Comparison of ENCODE assay signal across 8 cellular contexts in the genomic region with DNA sequence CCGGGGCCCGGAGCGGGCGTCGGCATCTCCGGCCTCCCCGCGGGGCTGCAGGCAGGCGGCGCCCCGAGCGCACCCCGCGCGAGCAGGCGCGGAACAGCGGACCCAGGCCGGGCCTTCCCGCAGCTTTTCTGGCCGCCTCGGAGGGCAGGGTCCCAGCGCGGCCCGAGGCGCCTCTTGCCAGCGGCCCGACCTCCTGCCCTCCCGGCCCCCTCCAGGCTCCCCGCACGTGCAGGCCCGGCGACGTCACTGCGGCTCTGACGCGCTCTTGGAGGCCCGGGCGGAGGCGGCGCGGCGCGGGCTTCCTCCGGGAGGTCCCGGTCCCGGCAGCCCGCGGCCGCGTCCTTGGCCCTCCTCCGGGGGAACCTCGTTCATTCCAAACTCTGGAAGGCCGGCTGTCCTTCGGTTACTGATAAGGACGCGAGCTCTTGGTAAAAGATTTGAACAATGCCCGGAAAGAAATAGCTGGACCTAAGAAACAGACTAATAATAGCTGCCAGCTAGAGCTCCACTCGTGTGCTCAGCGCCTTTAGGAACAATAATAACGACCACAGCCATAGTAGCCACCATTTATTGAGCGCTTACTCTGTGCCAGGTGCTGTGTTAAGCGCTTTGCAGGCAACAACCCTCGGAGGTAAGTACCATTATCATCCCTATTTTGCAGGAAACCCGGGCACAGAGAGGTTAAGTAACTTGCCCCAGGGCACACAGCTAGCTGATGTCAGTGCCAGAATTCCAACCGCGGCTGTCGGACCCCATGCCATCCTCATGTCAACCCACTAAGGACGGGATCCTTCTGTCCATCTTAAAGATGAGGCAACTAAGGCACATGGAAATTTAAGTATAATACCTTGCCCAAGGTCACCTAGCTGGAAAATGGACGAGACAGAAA. TPM values are rescaled to one million over a fixed set of nuclear protein-coding genes. Genes with fewer than 3 reads are reported as not detected.
DNase-seq lines count a peak whose midpoint lies in the region; ATAC-seq, FAIRE-seq and TF ChIP-seq lines count a peak whose summit lies in the region.

No MANE protein-coding gene starts in this region.

- WGBS in iPS DF 6.9 (ENCODE audit: insufficient coverage, insufficient read length): no CpG with 5 or more reads among the region's 70 CpGs

- in situ Hi-C loops in gastrocnemius medialis (cut with MboI; ENCODE audit: low sequenced_read_pairs in 4 of 4): loop anchor here in 2 of 4 donors (25.0 kb wide), 1 partner anchor 299 kb away; no protein-coding TSS in a partner anchor

- DNase-seq in HL-60 (ENCODE audit: low read depth in 1 of 2, low spot score in 1 of 2) (peak; percentile 37 to 39), astrocyte (ENCODE audit: low read depth) (peak; percentile 34), iPS DF 6.9 (ENCODE audit: low read depth, low spot score) (no peak), gastrocnemius medialis (peak in 1 of 2 donors; percentile 16)
- peak; percentile 68 for DNase-seq in T-helper 2 cell treated with Interferon-gamma antibody and Interleukin-4, amounts not matched to agents 5 μg/mL and 100 μg/mL, for 36 hours (ENCODE audit: low spot score)

- H3K4me2 ChIP-seq in BLaER1 (peak overlapping the region; percentile 87), astrocyte (ENCODE audit: low read length) (peak overlapping the region; percentile 89)

- intact Hi-C loops in gastrocnemius medialis (cut with DNase I; ENCODE audit: low total_unique reads): loop anchor here (5.0 kb wide), 1 partner anchor 116 kb away; the partner anchor contains the start of gene PHF21A

- H3K4me3 ChIP-seq in BLaER1: peak overlapping the region; percentile 62
- H3K4me3 ChIP-seq in HL-60 (replicated peaks; ENCODE audit: insufficient read depth, low read length): peak overlapping the region; percentile 36
- peak overlapping the region; percentile 67 for H3K4me3 ChIP-seq in astrocyte (ENCODE audit: insufficient read depth, low read depth, low read length)
- H3K4me3 ChIP-seq in iPS DF 6.9 (ENCODE audit: low read length): peak overlapping the region; percentile 34; the same call in 1 of the 2 replicates
- peak overlapping the region; percentile 39 to 65 (median 56) for H3K4me3 ChIP-seq in gastrocnemius medialis

- peak overlapping the region; percentile 81 for H2AFZ ChIP-seq in astrocyte (ENCODE audit: low read depth, low read length)

- H3K27ac ChIP-seq in BLaER1 (no peak overlapping the region), HL-60 (replicated peaks) (no peak overlapping the region), astrocyte (ENCODE audit: low read depth, low read length) (peak overlapping the region; percentile 74), iPS DF 6.9 (ENCODE audit: low read length) (no peak overlapping the region), gastrocnemius medialis (peak overlapping the region; percentile 1 to 71 (median 68))

- peaks cover 3% of the 10 kb centered on the region; the same call in 1 of the 2 replicates for H3K9me3 ChIP-seq in BLaER1
- H3K9me3 ChIP-seq in astrocyte (ENCODE audit: insufficient read depth, low read depth, low read length): no peaks in the 10 kb centered on the region
- no peaks in the 10 kb centered on the region for H3K9me3 ChIP-seq in iPS DF 6.9 (ENCODE audit: control insufficient read depth, insufficient read depth, low read length)
- H3K9me3 ChIP-seq in gastrocnemius medialis: no peaks in the 10 kb centered on the region

- TF ChIP-seq CTCF in HL-60 (IDR thresholded peaks at IDR 0.05; ENCODE audit: insufficient read depth, low read length): no peak
- no peak for TF ChIP-seq CTCF in astrocyte (IDR thresholded peaks at IDR 0.05; ENCODE audit: insufficient read depth, low read depth, low read length)
- TF ChIP-seq CTCF in gastrocnemius medialis (IDR thresholded peaks at IDR 0.05 in 4 of 5, conservative IDR thresholded peaks at IDR 0.05 in 1 of 5): peak in 1 of 5 experiments; percentile 19

- TF ChIP-seq POLR2A in gastrocnemius medialis (IDR thresholded peaks at IDR 0.05): peak in 1 of 2 donors; percentile 37

- H3K36me3 Mint-ChIP-seq in T-helper 2 cell treated with Interferon-gamma antibody and Interleukin-4, amounts not matched to agents 5 μg/mL and 100 μg/mL, for 36 hours (ENCODE audit: low read depth): no peaks in the 10 kb centered on the region
- H3K36me3 Mint-ChIP-seq in astrocyte (ENCODE audit: low read depth, unreplicated experiment): no peaks in the 10 kb centered on the region

- H3K27me3 ChIP-seq in BLaER1 (peaks cover 43% of the 10 kb centered on the region), HL-60 (ENCODE audit: insufficient read depth, poor library complexity, severe bottlenecking) (no peaks in the 10 kb centered on the region), astrocyte (ENCODE audit: insufficient read depth, low read length) (no peaks in the 10 kb centered on the region), iPS DF 6.9 (ENCODE audit: control insufficient read depth, insufficient read depth, low read length) (peaks cover 4% of the 10 kb centered on the region; the same call in 1 of the 2 replicates), gastrocnemius medialis (peaks cover 0 to 20% (median 6%) of the 10 kb centered on the region in 3 donors)

- H3K36me3 ChIP-seq in BLaER1 (no peaks in the 10 kb centered on the region), astrocyte (ENCODE audit: insufficient read depth, low read length) (no peaks in the 10 kb centered on the region), iPS DF 6.9 (ENCODE audit: control insufficient read depth, insufficient read depth, low read length) (no peaks in the 10 kb centered on the region), gastrocnemius medialis (no peaks in the 10 kb centered on the region)

- no peak for FAIRE-seq in astrocyte (lab: Jason Lieb, UNC)

- peaks cover 24% of the 10 kb centered on the region for H3K27me3 Mint-ChIP-seq in T-helper 2 cell treated with Interferon-gamma antibody and Interleukin-4, amounts not matched to agents 5 μg/mL and 100 μg/mL, for 36 hours (ENCODE audit: low read depth)
- H3K27me3 Mint-ChIP-seq in astrocyte (ENCODE audit: low read depth, unreplicated experiment): no peaks in the 10 kb centered on the region

- H3K9me3 Mint-ChIP-seq in T-helper 2 cell treated with Interferon-gamma antibody and Interleukin-4, amounts not matched to agents 5 μg/mL and 100 μg/mL, for 36 hours: no peaks in the 10 kb centered on the region
- H3K9me3 Mint-ChIP-seq in astrocyte (ENCODE audit: unreplicated experiment): no peaks in the 10 kb centered on the region

- H3K4me1 ChIP-seq in BLaER1 (peaks cover 27% of the 10 kb centered on the region), astrocyte (ENCODE audit: insufficient read depth, low read length) (peaks cover 35% of the 10 kb centered on the region), iPS DF 6.9 (ENCODE audit: control insufficient read depth, insufficient read depth, low read length) (peaks cover 9% of the 10 kb centered on the region; the same call in 1 of the 2 replicates), gastrocnemius medialis (peaks cover 10 to 22% of the 10 kb centered on the region in 2 donors)

- 0 out of 2 replicates have a peak, but pooled peaks cover 6% of the 10 kb centered on the region for H4K20me1 ChIP-seq in BLaER1
- H4K20me1 ChIP-seq in astrocyte (ENCODE audit: insufficient read depth, low read length): no peaks in the 10 kb centered on the region

- H3K79me2 ChIP-seq in astrocyte (ENCODE audit: insufficient read depth, low read length): no peaks in the 10 kb centered on the region

- ATAC-seq in gastrocnemius medialis (peak; percentile 25 to 33), HG03457 (IDR thresholded peaks at IDR 0.05; ENCODE audit: unreplicated experiment) (no peak), GM19035 (IDR thresholded peaks at IDR 0.05; ENCODE audit: unreplicated experiment) (no peak)

- H3K9ac ChIP-seq in BLaER1 (peak overlapping the region; percentile 46; the same call in 1 of the 2 replicates), astrocyte (ENCODE audit: low read length) (peak overlapping the region; percentile 82)

- H3K4me1 Mint-ChIP-seq in T-helper 2 cell treated with Interferon-gamma antibody and Interleukin-4, amounts not matched to agents 5 μg/mL and 100 μg/mL, for 36 hours (ENCODE audit: low read depth): peaks cover 33% of the 10 kb centered on the region
- peaks cover 39% of the 10 kb centered on the region for H3K4me1 Mint-ChIP-seq in astrocyte (ENCODE audit: low read depth, unreplicated experiment)

- peak overlapping the region; percentile 34 for H3K27ac Mint-ChIP-seq in T-helper 2 cell treated with Interferon-gamma antibody and Interleukin-4, amounts not matched to agents 5 μg/mL and 100 μg/mL, for 36 hours
- H3K27ac Mint-ChIP-seq in astrocyte (ENCODE audit: unreplicated experiment): peak overlapping the region; percentile 83

- peak overlapping the region; percentile 70 for H3K4me3 Mint-ChIP-seq in T-helper 2 cell treated with Interferon-gamma antibody and Interleukin-4, amounts not matched to agents 5 μg/mL and 100 μg/mL, for 36 hours
- H3K4me3 Mint-ChIP-seq in astrocyte (ENCODE audit: unreplicated experiment): peak overlapping the region; percentile 84

RNA-seq across cellular contexts. Expression of gene CREB3L1, which starts 39.1 kb away (rescaled TPM):
- total RNA-seq in astrocyte (324 and 399 TPM in 2 replicates), gastrocnemius medialis (under 1 TPM; 0.27 to 0.69 (median 0.57) TPM)

Comparison
In these comparisons a context has a peak if more than half of its experiments do, and no peak if none do; other contexts are left out.
1. H3K27ac ChIP-seq: peak in astrocyte (single experiment) and gastrocnemius medialis (4 of 4); none in BLaER1 (single experiment), HL-60 (single experiment) and iPS DF 6.9 (single experiment).
2. ATAC-seq: peak in gastrocnemius medialis (2 of 2); none in HG03457 (single experiment) and GM19035 (single experiment).
3. RNA of gene CREB3L1, which starts 39.1 kb away (total RNA-seq): 324 to 399 TPM in astrocyte; 0.27 to 0.69 TPM in gastrocnemius medialis; every median in the first group is over 100 times any median in the second.
4. Peak in every context shown above with its lines, with median percentiles within 50 percentile points of each other: H3K4me3 ChIP-seq.